Comparison of ENCODE assay signal across 17 cellular contexts in genomic region chr9:136697821-136698526, GRCh38. TPM values are rescaled to one million over a fixed set of nuclear protein-coding genes. Genes with fewer than 3 reads are reported as not detected.
DNase-seq lines count a peak whose midpoint lies in the region; ATAC-seq and TF ChIP-seq lines count a peak whose summit lies in the region.
"Had no signal": no experiment of that assay in that cellular context is flagged by ENCODE, and none has a peak within 500 bp of the region (broad histone marks: within the 10 kb centered on the region; RNA-seq: fewer than 3 reads in every experiment).

No MANE protein-coding gene starts in this region.

- H3K9me3 ChIP-seq in Caco-2 (no peaks in the 10 kb centered on the region), body of pancreas (no peaks in the 10 kb centered on the region)
- H3K9me3 ChIP-seq: esophagus squamous epithelium, thoracic aorta had no signal

- peaks cover 8% of the 10 kb centered on the region for H3K36me3 Mint-ChIP-seq in Caco-2 (ENCODE audit: insufficient read depth, unreplicated experiment)
- H3K36me3 Mint-ChIP-seq: naive B cell had no signal

- H3K4me1 ChIP-seq in Caco-2 = peaks cover 58% of the 10 kb centered on the region
- H3K4me1 ChIP-seq in body of pancreas = peaks cover 61% of the 10 kb centered on the region
- peaks cover 4% of the 10 kb centered on the region for H3K4me1 ChIP-seq in foreskin keratinocyte

- H3K4me3 ChIP-seq in Caco-2 (ENCODE audit: low read depth, low read length) (no peak overlapping the region), body of pancreas (no peak overlapping the region)
- H3K4me3 ChIP-seq: esophagus squamous epithelium, thoracic aorta had no signal

- intact Hi-C loops in Caco-2 (cut with micrococcal nuclease; ENCODE audit: unreplicated experiment) (loop anchor here (1.0 kb wide), 2 partner anchors 11 to 28 kb away; partner anchors contain the start of gene AGPAT2), body of pancreas (cut with DNase I) (no loop called here)

- BruUV-seq in Caco-2 (replicated peaks; lab: Mats Ljungman, UMichigan) = no TSS peak

- WGBS in body of pancreas, 2 donors = 18 to 20% methylated on average over 18 to 20 of the region's 20 CpGs

- peak overlapping the region; percentile 82 for H3K27ac Mint-ChIP-seq in Caco-2 (ENCODE audit: unreplicated experiment)
- H3K27ac Mint-ChIP-seq: activated naive CD4-positive, alpha-beta T cell treated with anti-CD3 and anti-CD28 coated beads for 36 hours had no signal

- CTCF ChIA-PET in Caco-2 (lab: Charles Lee) = interaction anchor here (0.6 to 1.5 kb wide), 4 partner anchors 11 to 213 kb away, joined by 3 to 7 read pairs (median 6); no protein-coding TSS in a partner anchor

- H3K27me3 Mint-ChIP-seq in Caco-2 (ENCODE audit: insufficient read depth, unreplicated experiment) = no peaks in the 10 kb centered on the region

- TF ChIP-seq CTCF in Caco-2 (IDR thresholded peaks at IDR 0.05; ENCODE audit: insufficient read depth in 1 of 2, low read depth in 1 of 2, low read length in 1 of 2, severe bottlenecking in 1 of 2, unreplicated experiment in 1 of 2) (no peak), body of pancreas (IDR thresholded peaks at IDR 0.05) (peak in 1 of 7 experiments; percentile 10), foreskin keratinocyte (conservative IDR thresholded peaks at IDR 0.05) (no peak)

- H3K27me3 ChIP-seq in Caco-2 (replicated peaks; ENCODE audit: control insufficient read depth, insufficient read depth, low read length) = no peaks in the 10 kb centered on the region
- H3K27me3 ChIP-seq in body of pancreas = no peaks in the 10 kb centered on the region
- peaks cover 45% of the 10 kb centered on the region for H3K27me3 ChIP-seq in foreskin keratinocyte

- no peaks in the 10 kb centered on the region for H3K9me3 Mint-ChIP-seq in Caco-2 (ENCODE audit: unreplicated experiment)
- H3K9me3 Mint-ChIP-seq: activated B cell treated with CpG ODN at 0.5 μM for 24 hours; activated naive CD4-positive, alpha-beta T cell treated with anti-CD3 and anti-CD28 coated beads for 36 hours; naive B cell had no signal

- TF ChIP-seq POLR2A in body of pancreas (IDR thresholded peaks at IDR 0.05) = no peak

- peak overlapping the region; percentile 63 for H3K4me3 Mint-ChIP-seq in Caco-2 (ENCODE audit: unreplicated experiment)
- H3K4me3 Mint-ChIP-seq: activated B cell treated with CpG ODN at 0.5 μM for 24 hours; activated naive CD4-positive, alpha-beta T cell treated with anti-CD3 and anti-CD28 coated beads for 36 hours had no signal

- no peaks in the 10 kb centered on the region for H3K36me3 ChIP-seq in Caco-2 (ENCODE audit: control insufficient read depth, insufficient read depth, low read length)
- H3K36me3 ChIP-seq in body of pancreas (replicated peaks in 1 of 2; ENCODE audit: insufficient read depth in 1 of 2, low read depth in 2 of 2) = no peaks in the 10 kb centered on the region
- H3K36me3 ChIP-seq: esophagus squamous epithelium, thoracic aorta had no signal

- H3K4me1 Mint-ChIP-seq in Caco-2 (ENCODE audit: low read depth, unreplicated experiment) = peaks cover 27% of the 10 kb centered on the region

- DNase-seq in Caco-2 (peak; percentile 78), NOMO-1 treated with dmso at 0.1 percent for 144 hours (lab: John Stamatoyannopoulos, UW; ENCODE audit: unreplicated experiment) (peak; percentile 89), body of pancreas (peak; percentile 48 to 70 (median 68)), renal cortical epithelial cell (ENCODE audit: low read depth) (peak; percentile 58), cerebellum (ENCODE audit: low spot score) (no peak), foreskin keratinocyte (no peak), mucosa of gallbladder (ENCODE audit: low spot score) (no peak)
- DNase-seq in activated CD4-positive, alpha-beta T cell treated with anti-CD3 and anti-CD28 coated beads, Interleukin-2, amount 50 U/mL, for 4 hours = no peak
- DNase-seq: activated B cell treated with CpG ODN at 0.5 μM for 24 hours; activated CD8-positive, alpha-beta memory T cell treated with anti-CD3 and anti-CD28 coated beads, Interleukin-2, amount 50 U/mL, for 4 hours; activated naive CD4-positive, alpha-beta T cell treated with anti-CD3 and anti-CD28 coated beads for 36 hours; esophagus squamous epithelium; naive B cell; NCI-H1417 treated with DMSO at 0.1 percent for 48 hours; stimulated activated CD4-positive, alpha-beta T cell treated with anti-CD3 and anti-CD28 coated beads, Interleukin-2, amount 100 ng/mL, for 24 hours had no signal

- POLR2A ChIA-PET in Caco-2 (lab: Charles Lee) = interaction anchor here (0.5 to 1.1 kb wide), 4 partner anchors 11 to 56 kb away, joined by 3 to 5 read pairs (median 4); no protein-coding TSS in a partner anchor

- ATAC-seq in body of pancreas (peak; percentile 6), foreskin keratinocyte (no peak)

- H3K27ac ChIP-seq in body of pancreas (peak overlapping the region; percentile 67 to 87 (median 79)), foreskin keratinocyte (no peak overlapping the region)
- H3K27ac ChIP-seq: esophagus squamous epithelium, thoracic aorta had no signal

RNA-seq across cellular contexts. Expression of gene AGPAT2, which starts 10.7 kb away (rescaled TPM):
- 68.7 and 77.1 TPM in 2 replicates for total RNA-seq in Caco-2 (2022)
- total RNA-seq in body of pancreas = 100 to 1,000 TPM in 1 of 2 donors, 10 to 100 TPM in 1; 94.2 to 275 TPM
- total RNA-seq in renal cortical epithelial cell = 53.8 and 70.5 TPM in 2 replicates
- total RNA-seq in cerebellum = 2.8 TPM
- 38.1 and 41.9 TPM in 2 replicates for total RNA-seq in foreskin keratinocyte
- polyA plus RNA-seq in foreskin keratinocyte = 61.5 and 75.3 TPM in 2 replicates
- 81.7 TPM for total RNA-seq in mucosa of gallbladder

RNA-seq across cellular contexts. Expression of gene DIPK1B, which starts 14.4 kb away (rescaled TPM):
- total RNA-seq in Caco-2 (2022) (40.4 and 40.6 TPM in 2 replicates), body of pancreas (10 to 100 TPM in 1 of 2 donors, 1 to 10 TPM in 1; 2.0 to 25.7 TPM), renal cortical epithelial cell (0.52 and 4.0 TPM in 2 replicates), cerebellum (24.1 TPM), foreskin keratinocyte (0.07 and 0.21 TPM in 2 replicates), mucosa of gallbladder (8.8 TPM)
- 0.18 and 0.19 TPM in 2 replicates for polyA plus RNA-seq in foreskin keratinocyte

RNA-seq across cellular contexts. Expression of gene EGFL7, which starts 35.3 kb away (rescaled TPM):
- total RNA-seq in Caco-2 (2022) = 30.2 and 30.4 TPM in 2 replicates
- 10 to 100 TPM; 14.8 to 47.0 TPM for total RNA-seq in body of pancreas
- 3.8 and 19.4 TPM in 2 replicates for total RNA-seq in renal cortical epithelial cell
- total RNA-seq in cerebellum = 11.6 TPM
- 14.7 and 16.4 TPM in 2 replicates for total RNA-seq in foreskin keratinocyte
- polyA plus RNA-seq in foreskin keratinocyte = 19.5 and 25.1 TPM in 2 replicates
- total RNA-seq in mucosa of gallbladder = 62.2 TPM
- total RNA-seq: activated B cell treated with CpG ODN at 0.5 μM for 24 hours had no signal

RNA-seq across cellular contexts. Expression of gene LCN10, which starts 44.8 kb away (rescaled TPM):
- total RNA-seq in Caco-2 (2022) (not detected in 2 replicates), body of pancreas (1 to 10 TPM in 1 of 2 donors, under 1 TPM in 1; 0.78 to 4.6 TPM), renal cortical epithelial cell (not detected in 2 replicates), cerebellum (not detected), foreskin keratinocyte (not detected in 2 replicates), mucosa of gallbladder (11.4 TPM)
- not detected in 2 replicates for polyA plus RNA-seq in foreskin keratinocyte

RNA-seq across cellular contexts. Expression of gene LCN6, which starts 50.4 kb away (rescaled TPM):
- total RNA-seq in Caco-2 (2022) (not detected in 2 replicates), body of pancreas (not detected), renal cortical epithelial cell (not detected in 2 replicates), cerebellum (not detected), foreskin keratinocyte (not detected in 2 replicates), mucosa of gallbladder (12.8 TPM)
- polyA plus RNA-seq in foreskin keratinocyte = not detected in 2 replicates
- total RNA-seq: activated B cell treated with CpG ODN at 0.5 μM for 24 hours; activated naive CD4-positive, alpha-beta T cell treated with anti-CD3 and anti-CD28 coated beads for 36 hours; dermis microvascular lymphatic vessel endothelial cell had no signal

Comparison
In these comparisons a context has a peak if more than half of its experiments do, and no peak if none do; other contexts are left out.
1. DNase-seq: peak in Caco-2 (2 of 2), NOMO-1 treated with dmso at 0.1 percent for 144 hours (single experiment), body of pancreas (4 of 4) and renal cortical epithelial cell (single experiment); none in activated CD4-positive, alpha-beta T cell treated with anti-CD3 and anti-CD28 coated beads, Interleukin-2, amount 50 U/mL, for 4 hours (0 of 2), cerebellum (single experiment), foreskin keratinocyte (0 of 2) and mucosa of gallbladder (single experiment).
2. RNA of gene AGPAT2, which starts 10.7 kb away (total RNA-seq): 94.2 to 275 TPM in body of pancreas, 81.7 TPM in mucosa of gallbladder (single experiment), 68.7 to 77.1 TPM in Caco-2, 53.8 to 70.5 TPM in renal cortical epithelial cell and 38.1 to 41.9 TPM in foreskin keratinocyte; 2.8 TPM in cerebellum (single experiment); every median in the first group is over 10 times any median in the second.